In the genomic region with DNA sequence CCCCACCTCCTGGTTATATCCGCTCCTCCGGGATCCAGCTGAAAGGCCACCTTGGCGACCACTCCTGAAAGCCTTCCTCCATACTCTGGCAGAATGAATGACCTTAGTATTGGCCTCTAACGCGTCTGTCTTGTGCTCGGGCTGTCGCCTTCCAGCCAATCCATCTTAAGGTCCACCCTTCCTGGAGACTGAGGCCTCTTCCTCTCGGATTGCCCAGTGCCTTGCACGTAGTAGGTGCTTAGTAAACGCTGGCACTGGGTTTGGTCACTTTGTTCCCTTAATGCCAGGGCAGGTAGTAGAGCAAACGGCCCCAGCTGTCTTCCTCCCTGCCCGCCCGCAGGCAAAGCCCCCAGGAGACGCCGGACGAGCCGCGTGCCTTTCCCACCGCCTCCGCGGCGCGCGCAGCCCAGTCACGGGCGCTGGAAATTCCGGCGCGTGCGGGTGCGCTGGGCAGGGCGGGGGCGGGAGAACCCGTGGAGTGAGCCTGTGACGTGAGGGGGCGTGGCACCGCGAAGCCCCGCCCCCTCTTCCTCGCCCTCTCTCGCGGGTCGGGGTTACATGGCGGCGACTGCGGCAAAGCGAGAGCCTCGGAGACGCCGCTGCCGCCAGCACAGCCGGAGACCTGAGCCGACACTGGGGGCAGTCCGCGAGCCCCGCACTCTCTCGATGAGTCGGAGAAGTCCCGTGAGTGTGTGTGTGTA, we compare ENCODE assay signal across 8 cellular contexts. TPM values are rescaled to one million over a fixed set of nuclear protein-coding genes. Genes with fewer than 3 reads are reported as not detected.
A peak's percentile ranks its signal among the peaks of the same experiment; 100 is the strongest.
DNase-seq lines count a peak whose midpoint lies in the region; TF ChIP-seq lines count a peak whose summit lies in the region.

TSS of gene MAPK6 (plus strand) at position 527 of the 701 bp plus-strand sequence. CDS start 27,242 bp downstream, outside the sequence.

- H3K4me1 ChIP-seq in neuron (ENCODE audit: insufficient read depth, low read length): peaks cover 21% of the 10 kb centered on the region

- H3K27me3 ChIP-seq in neuron (ENCODE audit: insufficient read depth, low read length): no peaks in the 10 kb centered on the region

- DNase-seq in ELR (ENCODE audit: low read depth) (peak; percentile 92), H4 (ENCODE audit: low spot score) (peak; percentile 80), LoVo (ENCODE audit: low spot score) (peak; percentile 99), SHP77 treated with DMSO at 0.1 percent for 48 hours (lab: John Stamatoyannopoulos, UW) (peak; percentile 49), activated gamma-delta T cell treated with Interleukin-2 at 50 U/mL for 16 hours (peak; percentile 91), foreskin fibroblast (peak; percentile 94 to 98), stromal cell of bone marrow (ENCODE audit: low read depth) (peak; percentile 81)

- no peaks in the 10 kb centered on the region for H3K9me3 ChIP-seq in neuron (ENCODE audit: low read length)

- H2AFZ ChIP-seq in neuron (ENCODE audit: low read depth, low read length): peak within 1 kb of the TSS; percentile 49

- H3K4me3 ChIP-seq in foreskin fibroblast (ENCODE audit: low read depth in 1 of 2, low read length in 2 of 2) (peak within 1 kb of the TSS; percentile 57 to 80), neuron (ENCODE audit: low read length) (peak within 1 kb of the TSS; percentile 74)

- no peaks in the 10 kb centered on the region for H3K36me3 ChIP-seq in neuron (ENCODE audit: insufficient read depth, low read length)

- no peak for TF ChIP-seq CTCF in foreskin fibroblast (IDR thresholded peaks at IDR 0.05; ENCODE audit: low read depth, low read length)

RNA-seq across cellular contexts. Expression of gene MAPK6, which starts in this region (rescaled TPM):
- total RNA-seq in H4 (2014; rRNA removed; shearing (Covaris generic)): 54.7 and 62.8 TPM in 2 replicates

Comparison
In these comparisons a context has a peak if more than half of its experiments do, and no peak if none do; other contexts are left out.
1. Peak in every context shown above with its lines: DNase-seq and H3K4me3 ChIP-seq.
2. DNase-seq: peak in every context shown above with its lines; median percentile 99 in LoVo; 96 in foreskin fibroblast; 92 in ELR; 91 in activated gamma-delta T cell treated with Interleukin-2 at 50 U/mL for 16 hours; 81 in stromal cell of bone marrow; 80 in H4; 49 in SHP77 treated with DMSO at 0.1 percent for 48 hours.